ENCODE assay signal across 8 cellular contexts in the genomic region with DNA sequence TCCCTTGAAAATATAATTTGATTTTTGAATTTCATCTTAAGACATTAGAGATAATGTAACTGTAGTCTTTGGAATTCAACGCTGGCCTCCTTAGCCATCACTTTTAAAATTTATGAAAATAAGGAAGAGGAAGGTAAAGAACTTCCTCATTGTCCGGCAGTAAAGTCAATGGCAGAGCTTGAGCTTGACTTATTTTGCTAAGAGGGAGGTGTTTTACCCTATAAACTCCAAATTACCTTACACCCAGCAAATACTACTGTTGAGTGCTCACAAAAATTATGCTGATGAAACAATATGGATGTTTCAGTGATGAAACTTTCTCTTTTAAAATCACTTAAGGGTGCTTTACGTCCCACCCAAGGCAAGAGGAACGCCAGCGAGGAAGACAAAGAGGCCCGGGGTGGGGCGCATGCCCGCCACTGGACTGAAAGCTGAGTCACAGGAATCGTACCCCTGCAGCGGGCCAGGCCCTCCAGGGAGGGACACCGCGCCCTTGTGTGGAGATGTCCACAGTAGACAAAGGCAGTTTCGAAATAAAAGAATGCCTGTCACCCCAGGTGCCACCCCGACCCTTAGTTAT. TPM values are rescaled to one million over a fixed set of nuclear protein-coding genes. Genes with fewer than 3 reads are reported as not detected.
DNase-seq lines count a peak whose midpoint lies in the region; ATAC-seq and TF ChIP-seq lines count a peak whose summit lies in the region.

No MANE protein-coding gene starts in this region.

- H3K27ac Mint-ChIP-seq in activated naive CD4-positive, alpha-beta T cell treated with anti-CD3 and anti-CD28 coated beads, Interleukin-2, amount 50 U/mL, for 72 hours: peak overlapping the region; percentile 99

- peak overlapping the region; percentile 72 for H3K9ac ChIP-seq in NT2/D1 (ENCODE audit: insufficient read length, low read depth)

- peaks cover 17% of the 10 kb centered on the region for H3K36me3 ChIP-seq in NT2/D1 (ENCODE audit: insufficient read depth, insufficient read length, low read length)

- no peaks in the 10 kb centered on the region for H3K27me3 ChIP-seq in NT2/D1 (ENCODE audit: insufficient read depth, insufficient read length)

- intact Hi-C loops in Right ventricle myocardium inferior (cut with DNase I): loop anchor here (5.0 to 10.0 kb wide), 3 partner anchors 188 to 680 kb away; partner anchors contain the start of gene TCEANC

- H3K9me3 Mint-ChIP-seq in activated naive CD4-positive, alpha-beta T cell treated with anti-CD3 and anti-CD28 coated beads, Interleukin-2, amount 50 U/mL, for 72 hours: no peaks in the 10 kb centered on the region

- no peak for TF ChIP-seq CTCF in omental fat pad (IDR thresholded peaks at IDR 0.05)

- H3K9me3 ChIP-seq in NT2/D1 (ENCODE audit: insufficient read depth, low read length): no peaks in the 10 kb centered on the region

- H3K4me3 ChIP-seq in NT2/D1 (ENCODE audit: insufficient read length, low read depth): peak overlapping the region; percentile 84

- DNase-seq in NCI-H82 (lab: John Stamatoyannopoulos, UW) (peak; percentile 48), NCI-H82 treated with DMSO at 0.1 percent for 48 hours (lab: John Stamatoyannopoulos, UW; ENCODE audit: unreplicated experiment) (no peak), NT2/D1 (ENCODE audit: low read depth, low spot score) (no peak), Right ventricle myocardium inferior (ENCODE audit: missing footprints) (peak; percentile 86), omental fat pad (ENCODE audit: low spot score) (peak; percentile 32), COR-L47 (lab: John Stamatoyannopoulos, UW) (no peak), NCI-H2107 (lab: John Stamatoyannopoulos, UW) (no peak)
- DNase-seq in activated naive CD4-positive, alpha-beta T cell treated with anti-CD3 and anti-CD28 coated beads, Interleukin-2, amount 50 U/mL, for 72 hours (ENCODE audit: low spot score in 2 of 2): peak in 1 of 2 donors; percentile 77

- ATAC-seq in activated naive CD4-positive, alpha-beta T cell treated with anti-CD3 and anti-CD28 coated beads, Interleukin-2, amount 50 U/mL, for 72 hours: peak; percentile 25 to 62
- peak; percentile 51 for ATAC-seq in Right ventricle myocardium inferior
- peak; percentile 55 for ATAC-seq in omental fat pad (ENCODE audit: low FRiP score)

- no peaks in the 10 kb centered on the region for H3K4me1 ChIP-seq in NT2/D1 (ENCODE audit: insufficient read depth, insufficient read length)

- peaks cover 48 to 69% of the 10 kb centered on the region in 2 donors for H3K36me3 Mint-ChIP-seq in activated naive CD4-positive, alpha-beta T cell treated with anti-CD3 and anti-CD28 coated beads, Interleukin-2, amount 50 U/mL, for 72 hours

RNA-seq across cellular contexts. Expression of gene TMSB4X, which starts 0.6 kb away (rescaled TPM):
- total RNA-seq in activated naive CD4-positive, alpha-beta T cell treated with anti-CD3 and anti-CD28 coated beads, Interleukin-2, amount 50 U/mL, for 72 hours: over 10,000 TPM in 1 of 2 donors, 1,000 to 10,000 TPM in 1; 8,550 to 11,762 TPM
- total RNA-seq in Right ventricle myocardium inferior: 1,134 TPM
- total RNA-seq in omental fat pad: 1,000 to 10,000 TPM; 3,948 to 5,890 (median 5,138) TPM

Comparison
In these comparisons a context has a peak if more than half of its experiments do, and no peak if none do; other contexts are left out.
1. DNase-seq: peak in NCI-H82 (single experiment), Right ventricle myocardium inferior (single experiment) and omental fat pad (single experiment); none in NCI-H82 treated with DMSO at 0.1 percent for 48 hours (single experiment), NT2/D1 (single experiment), COR-L47 (single experiment) and NCI-H2107 (single experiment).
2. Peak in every context shown above with its lines, with median percentiles within 50 percentile points of each other: ATAC-seq.